8 cellular contexts compared by ENCODE assay signal in the genomic region with DNA sequence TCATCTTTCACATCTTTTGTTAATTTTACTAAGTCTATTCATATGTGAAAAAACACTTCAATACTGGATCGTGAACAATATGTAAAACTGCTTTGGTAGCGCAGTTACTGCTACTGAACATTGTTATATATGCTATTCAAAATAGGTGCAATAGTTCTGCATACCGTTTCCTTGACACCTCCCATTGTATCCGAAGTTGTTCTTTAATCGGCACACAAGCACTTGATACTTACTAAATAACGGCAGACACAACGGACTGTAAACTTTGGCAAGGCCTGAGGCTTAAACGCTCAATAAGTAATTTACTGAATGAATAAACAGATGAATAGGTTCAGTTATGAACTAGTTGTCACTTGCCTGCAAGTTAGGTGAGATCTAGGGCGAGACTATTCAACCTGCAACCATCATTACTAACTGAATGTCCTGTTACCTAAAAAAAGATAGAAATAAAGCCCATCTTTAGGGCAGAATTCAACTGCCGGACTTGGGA. TPM values are rescaled to one million over a fixed set of nuclear protein-coding genes. Genes with fewer than 3 reads are reported as not detected.
A peak's percentile ranks its signal among the peaks of the same experiment; 100 is the strongest.
DNase-seq lines count a peak whose midpoint lies in the region; ATAC-seq and TF ChIP-seq lines count a peak whose summit lies in the region.

No MANE protein-coding gene starts in this region.

- H3K9me2 ChIP-seq in SK-N-SH = no peaks in the 10 kb centered on the region

- CTCF ChIA-PET in SK-N-SH (lab: Yijun Ruan, JAX) = interaction anchor here (0.7 to 2.1 kb wide), 6 partner anchors 10 to 84 kb away, joined by 3 to 8 read pairs (median 6); no protein-coding TSS in a partner anchor

- peak overlapping the region; percentile 84 for H3K9ac ChIP-seq in SK-N-SH

- no peak for TF ChIP-seq CTCF in SK-N-SH (IDR thresholded peaks at IDR 0.05)
- no peak for TF ChIP-seq CTCF in breast epithelium (IDR thresholded peaks at IDR 0.05)

- intact Hi-C loops in breast epithelium (cut with DNase I; ENCODE audit: low total_unique reads) = no loop called here

- H3K27me3 ChIP-seq in SK-N-SH (ENCODE audit: insufficient read depth) = no peaks in the 10 kb centered on the region
- no peaks in the 10 kb centered on the region for H3K27me3 ChIP-seq in breast epithelium
- no peaks in the 10 kb centered on the region for H3K27me3 ChIP-seq in mononuclear cell (ENCODE audit: insufficient read depth, low read length)

- H3K9me3 ChIP-seq in SK-N-SH = no peaks in the 10 kb centered on the region
- peaks cover 4 to 8% of the 10 kb centered on the region in 2 donors for H3K9me3 ChIP-seq in breast epithelium
- H3K9me3 ChIP-seq in mononuclear cell (ENCODE audit: low read depth, low read length) = peaks cover 12% of the 10 kb centered on the region

- no peak for DNase-seq in SK-N-SH
- DNase-seq in breast epithelium (ENCODE audit: low spot score in 2 of 2) = no peak
- DNase-seq in SKM-1 treated with dmso at 0.1 percent for 144 hours (lab: John Stamatoyannopoulos, UW; ENCODE audit: unreplicated experiment) = no peak
- no peak for DNase-seq in HCEC 1CT
- no peak for DNase-seq in NOMO-1 (lab: John Stamatoyannopoulos, UW; ENCODE audit: unreplicated experiment in 2 of 2)

- POLR2A ChIA-PET in SK-N-SH (lab: Yijun Ruan, JAX) = interaction anchor here (0.6 kb wide), 1 partner anchor 11 kb away, joined by 3 read pairs; no protein-coding TSS in a partner anchor

- peaks cover 92% of the 10 kb centered on the region for H3K79me2 ChIP-seq in SK-N-SH (ENCODE audit: insufficient read depth)

- H2AFZ ChIP-seq in SK-N-SH (ENCODE audit: low read depth) = peak overlapping the region; percentile 73

- H3K4me3 ChIP-seq in SK-N-SH (ENCODE audit: low read depth in 2 of 2, low read length in 1 of 2) (peak overlapping the region; percentile 65 to 79), breast epithelium (peak overlapping the region; percentile 68 to 95 (median 69)), mononuclear cell (ENCODE audit: low read length) (peak overlapping the region; percentile 91)

- H3K4me1 ChIP-seq in SK-N-SH (ENCODE audit: control insufficient read depth in 1 of 2, insufficient read depth in 2 of 2, low read depth in 1 of 2, low read length in 1 of 2) (peaks cover 0 to 12% of the 10 kb centered on the region in 2 experiments; a peak in 2 of 4 replicates), breast epithelium (no peaks in the 10 kb centered on the region), mononuclear cell (ENCODE audit: insufficient read depth, low read length) (peaks cover 50% of the 10 kb centered on the region)

- H3K36me3 ChIP-seq in SK-N-SH (replicated peaks in 1 of 2; ENCODE audit: control insufficient read depth in 1 of 2, insufficient read depth in 2 of 2, low read length in 1 of 2) (peaks cover 44 to 50% of the 10 kb centered on the region in 2 experiments), breast epithelium (peaks cover 4% of the 10 kb centered on the region)

- WGBS in SK-N-SH (ENCODE audit: low lambda C conversion rate) = 2% methylated on average over 10 of the region's 10 CpGs

- no peak for TF ChIP-seq EP300 in SK-N-SH (IDR thresholded peaks at IDR 0.05; ENCODE audit: borderline replicate concordance in 1 of 2, low read depth in 1 of 2, low read length in 1 of 2)

- peak; percentile 42 for TF ChIP-seq RAD21 in SK-N-SH (IDR thresholded peaks at IDR 0.05; ENCODE audit: low read length)

- ATAC-seq in SK-N-SH treated with all-trans-retinoic acid at 6 μM for 48 hours = no peak
- peak; percentile 0 for ATAC-seq in HG03469 (IDR thresholded peaks at IDR 0.05; ENCODE audit: unreplicated experiment)

- peaks cover 12% of the 10 kb centered on the region for H3F3A ChIP-seq in SK-N-SH (replicated peaks; ENCODE audit: insufficient read depth)

- peaks cover 8% of the 10 kb centered on the region; the same call in 1 of the 2 replicates for H4K20me1 ChIP-seq in SK-N-SH (ENCODE audit: insufficient read depth)

- H3K4me2 ChIP-seq in SK-N-SH = peak overlapping the region; percentile 89

- H3K27ac ChIP-seq in SK-N-SH (ENCODE audit: low read depth in 2 of 2, low read length in 1 of 2) = peak overlapping the region; percentile 94 to 97
- peak overlapping the region; percentile 95 to 96 for H3K27ac ChIP-seq in breast epithelium

- TF ChIP-seq POLR2A in breast epithelium (IDR thresholded peaks at IDR 0.05) = no peak

TF ChIP-seq in SK-N-SH, 30 proteins besides CTCF, POLR2A, EP300 and RAD21 (continues in another document):
- TF ChIP-seq YY1 (IDR thresholded peaks at IDR 0.05; ENCODE audit: low read depth) (no peak), JUND (IDR thresholded peaks at IDR 0.05) (no peak), NFIC (IDR thresholded peaks at IDR 0.05; ENCODE audit: borderline replicate concordance) (no peak), POLR2AphosphoS5 (IDR thresholded peaks at IDR 0.05; ENCODE audit: low read depth, low read length) (no peak), RXRA (IDR thresholded peaks at IDR 0.05; ENCODE audit: borderline replicate concordance, low read depth) (no peak), MEF2A (IDR thresholded peaks at IDR 0.05; ENCODE audit: borderline replicate concordance, low read depth) (no peak), EZH2phosphoT487 (IDR thresholded peaks at IDR 0.05; ENCODE audit: borderline replicate concordance, low read depth) (no peak), REST (IDR thresholded peaks at IDR 0.05; ENCODE audit: low read depth, low read length) (no peak)

TF ChIP-seq in SK-N-SH treated with all-trans-retinoic acid at 6 μM for 48 hours, 23 proteins besides CTCF, POLR2A, EP300 and RAD21 (continues in another document):
- TF ChIP-seq TSHZ2 (CRISPR knock-in tag; IDR thresholded peaks at IDR 0.05) = no peak
- no peak for TF ChIP-seq BACH2 (CRISPR knock-in tag; IDR thresholded peaks at IDR 0.05; ENCODE audit: borderline replicate concordance)
- no peak for TF ChIP-seq GLIS3 (CRISPR knock-in tag; IDR thresholded peaks at IDR 0.05)
- TF ChIP-seq, protein P1, sequence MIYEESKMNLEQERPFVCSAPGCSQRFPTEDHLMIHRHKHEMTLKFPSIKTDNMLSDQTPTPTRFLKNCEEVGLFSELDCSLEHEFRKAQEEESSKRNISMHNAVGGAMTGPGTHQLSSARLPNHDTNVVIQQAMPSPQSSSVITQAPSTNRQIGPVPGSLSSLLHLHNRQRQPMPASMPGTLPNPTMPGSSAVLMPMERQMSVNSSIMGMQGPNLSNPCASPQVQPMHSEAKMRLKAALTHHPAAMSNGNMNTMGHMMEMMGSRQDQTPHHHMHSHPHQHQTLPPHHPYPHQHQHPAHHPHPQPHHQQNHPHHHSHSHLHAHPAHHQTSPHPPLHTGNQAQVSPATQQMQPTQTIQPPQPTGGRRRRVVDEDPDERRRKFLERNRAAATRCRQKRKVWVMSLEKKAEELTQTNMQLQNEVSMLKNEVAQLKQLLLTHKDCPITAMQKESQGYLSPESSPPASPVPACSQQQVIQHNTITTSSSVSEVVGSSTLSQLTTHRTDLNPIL (CRISPR knock-in tag; IDR thresholded peaks at IDR 0.05; ENCODE audit: low read depth) = no peak
- TF ChIP-seq ZC3H10 (CRISPR knock-in tag; IDR thresholded peaks at IDR 0.05) = no peak
- no peak for TF ChIP-seq ZFP30 (CRISPR knock-in tag; IDR thresholded peaks at IDR 0.05)
- no peak for TF ChIP-seq ISL1 (CRISPR knock-in tag; IDR thresholded peaks at IDR 0.05)
- TF ChIP-seq PPARA (CRISPR knock-in tag; IDR thresholded peaks at IDR 0.05; ENCODE audit: borderline replicate concordance) = no peak
- no peak for TF ChIP-seq PATZ1 (CRISPR knock-in tag; IDR thresholded peaks at IDR 0.05; ENCODE audit: borderline replicate concordance)
- no peak for TF ChIP-seq ZNF8 (CRISPR knock-in tag; IDR thresholded peaks at IDR 0.05)

RNA-seq across cellular contexts. Expression of gene ANAPC10, which starts 0.6 kb away (rescaled TPM):
- polyA plus RNA-seq in SK-N-SH (2012; rRNA removed) = 19.1 and 24.3 TPM in 2 replicates
- polyA plus RNA-seq in SK-N-SH (2012; cell fraction: cytosol; rRNA removed) = 29.3 and 37.9 TPM in 2 replicates
- polyA plus RNA-seq in SK-N-SH (2012; cell fraction: nucleus; rRNA removed) = 9.6 and 16.7 TPM in 2 replicates
- total RNA-seq in breast epithelium (10 to 100 TPM; 22.7 to 45.5 (median 38.0) TPM), mononuclear cell (34.3 TPM)

RNA-seq across cellular contexts. Expression of gene ABCE1, which starts 0.7 kb away (rescaled TPM):
- polyA plus RNA-seq in SK-N-SH (2012; rRNA removed) = 48.3 and 51.8 TPM in 2 replicates
- polyA plus RNA-seq in SK-N-SH (2012; cell fraction: cytosol; rRNA removed) = 58.9 and 60.9 TPM in 2 replicates
- polyA plus RNA-seq in SK-N-SH (2012; cell fraction: nucleus; rRNA removed) = 36.8 and 70.0 TPM in 2 replicates
- 10 to 100 TPM; 56.8 to 85.2 (median 78.0) TPM for total RNA-seq in breast epithelium
- 124 TPM for total RNA-seq in mononuclear cell
